30 cellular contexts compared by ENCODE assay signal in the genomic region with DNA sequence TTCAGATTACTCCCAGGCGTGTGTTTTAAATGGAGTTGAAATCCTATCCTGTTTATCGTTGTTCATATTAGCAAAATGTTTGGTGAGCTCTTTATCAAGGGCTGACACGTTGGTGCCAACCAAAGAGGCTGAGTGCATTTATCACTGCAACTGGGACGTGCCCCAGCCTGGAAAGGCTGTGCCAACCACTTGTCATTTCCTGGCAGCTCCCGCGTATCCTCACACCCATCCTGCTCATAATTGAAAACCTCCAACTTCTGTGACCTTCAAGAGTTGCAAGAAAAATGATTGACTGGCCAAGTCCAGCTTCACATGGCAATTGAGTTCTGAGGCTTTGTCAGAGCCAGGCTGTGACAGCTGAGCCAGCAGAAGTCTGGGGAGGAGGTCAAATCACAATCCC. TPM values are rescaled to one million over a fixed set of nuclear protein-coding genes. Genes with fewer than 3 reads are reported as not detected.
"Had no signal": no experiment of that assay in that cellular context is flagged by ENCODE, and none has a peak within 500 bp of the region (broad histone marks: within the 10 kb centered on the region; RNA-seq: fewer than 3 reads in every experiment).

No MANE protein-coding gene starts in this region.

- H3K36me3 Mint-ChIP-seq: activated naive CD4-positive, alpha-beta T cell treated with anti-CD3 and anti-CD28 coated beads, Interleukin-2, amount 10 ng/mL, durations not matched to agents 7 days and 5 days; activated naive CD8-positive, alpha-beta T cell treated with anti-CD3 and anti-CD28 coated beads, Interleukin-2, amount 10 ng/mL, durations not matched to agents 7 days and 5 days; stimulated activated effector memory CD8-positive, alpha-beta T cell treated with anti-CD3 and anti-CD28 coated beads, Interleukin-12 subunit alpha, Interleukin-12 subunit beta, amount 100 ng/mL, for 72 hours had no signal

- H3K4me1 ChIP-seq: gastroesophageal sphincter, sigmoid colon, thyroid gland, upper lobe of right lung had no signal

- H3K9me3 Mint-ChIP-seq: activated naive CD4-positive, alpha-beta T cell treated with anti-CD3 and anti-CD28 coated beads, Interleukin-2, amount 10 ng/mL, durations not matched to agents 7 days and 5 days; activated T-cell treated with anti-CD3 and anti-CD28 coated beads, Interleukin-2, amount 50 U/mL, for 24 hours; effector memory CD8-positive, alpha-beta T cell; nephron; stimulated activated effector memory CD8-positive, alpha-beta T cell treated with anti-CD3 and anti-CD28 coated beads, Interleukin-12 subunit alpha, Interleukin-12 subunit beta, amount 100 ng/mL, for 72 hours; stimulated activated naive CD8-positive, alpha-beta T cell treated with anti-CD3 and anti-CD28 coated beads, Interleukin-15, amount 100 ng/mL, for 72 hours had no signal

- H3K4me3 Mint-ChIP-seq: activated naive CD4-positive, alpha-beta T cell treated with anti-CD3 and anti-CD28 coated beads, Interleukin-2, amount 10 ng/mL, durations not matched to agents 7 days and 5 days; activated naive CD8-positive, alpha-beta T cell treated with anti-CD3 and anti-CD28 coated beads, Interleukin-2, amount 10 ng/mL, durations not matched to agents 7 days and 5 days; activated T-cell treated with anti-CD3 and anti-CD28 coated beads, Interleukin-2, amount 50 U/mL, for 24 hours; effector memory CD8-positive, alpha-beta T cell; nephron; stimulated activated effector memory CD8-positive, alpha-beta T cell treated with anti-CD3 and anti-CD28 coated beads, Interleukin-12 subunit alpha, Interleukin-12 subunit beta, amount 100 ng/mL, for 72 hours; stimulated activated naive CD8-positive, alpha-beta T cell treated with anti-CD3 and anti-CD28 coated beads, Interleukin-15, amount 100 ng/mL, for 72 hours had no signal

- H3K27ac ChIP-seq: brain microvascular endothelial cell, gastroesophageal sphincter, sigmoid colon, thyroid gland, upper lobe of right lung had no signal

- H3K9me3 ChIP-seq: gastroesophageal sphincter, sigmoid colon, thyroid gland, upper lobe of right lung had no signal

- H3K36me3 ChIP-seq: brain microvascular endothelial cell, gastroesophageal sphincter, sigmoid colon, thyroid gland, upper lobe of right lung had no signal

- H3K4me3 ChIP-seq: gastroesophageal sphincter, lung, sigmoid colon, thyroid gland, upper lobe of right lung had no signal

- H3K4me1 Mint-ChIP-seq: activated naive CD8-positive, alpha-beta T cell treated with anti-CD3 and anti-CD28 coated beads, Interleukin-2, amount 10 ng/mL, durations not matched to agents 7 days and 5 days; nephron had no signal

- H3K27me3 ChIP-seq: brain microvascular endothelial cell, sigmoid colon, thyroid gland, upper lobe of right lung had no signal

- DNase-seq: activated CD4-positive, alpha-beta T cell treated with anti-CD3 and anti-CD28 coated beads for 4 hours; activated CD4-positive, alpha-beta T cell treated with anti-CD3 and anti-CD28 coated beads, Interleukin-2, amount 50 U/mL, for 48 hours; activated CD8-positive, alpha-beta memory T cell treated with anti-CD3 and anti-CD28 coated beads, Interleukin-2, amount 50 U/mL, for 48 hours; activated gamma-delta T cell; activated naive CD4-positive, alpha-beta T cell treated with anti-CD3 and anti-CD28 coated beads, Interleukin-2, amount 10 ng/mL, durations not matched to agents 7 days and 5 days; activated naive CD8-positive, alpha-beta T cell treated with anti-CD3 and anti-CD28 coated beads, Interleukin-2, amount 10 ng/mL, durations not matched to agents 7 days and 5 days; activated T-cell treated with anti-CD3 and anti-CD28 coated beads, Interleukin-2, amount 50 U/mL, for 24 hours; amniotic stem cell; brain microvascular endothelial cell; caudate nucleus; cortex of kidney; effector memory CD8-positive, alpha-beta T cell; erythroblast; head of caudate nucleus; mesendoderm; sigmoid colon; small intestine; stimulated activated CD4-positive, alpha-beta T cell treated with anti-CD3 and anti-CD28 coated beads, Interleukin-4, amount 100 ng/mL, for 24 hours; stimulated activated naive CD8-positive, alpha-beta T cell treated with anti-CD3 and anti-CD28 coated beads, Interleukin-15, amount 100 ng/mL, for 72 hours; substantia nigra; thyroid gland; upper lobe of right lung had no signal

- H3K27ac Mint-ChIP-seq: activated naive CD4-positive, alpha-beta T cell treated with anti-CD3 and anti-CD28 coated beads, Interleukin-2, amount 10 ng/mL, durations not matched to agents 7 days and 5 days; activated naive CD8-positive, alpha-beta T cell treated with anti-CD3 and anti-CD28 coated beads, Interleukin-2, amount 10 ng/mL, durations not matched to agents 7 days and 5 days; activated T-cell treated with anti-CD3 and anti-CD28 coated beads, Interleukin-2, amount 50 U/mL, for 24 hours; effector memory CD8-positive, alpha-beta T cell; nephron; stimulated activated effector memory CD8-positive, alpha-beta T cell treated with anti-CD3 and anti-CD28 coated beads, Interleukin-12 subunit alpha, Interleukin-12 subunit beta, amount 100 ng/mL, for 72 hours; stimulated activated naive CD8-positive, alpha-beta T cell treated with anti-CD3 and anti-CD28 coated beads, Interleukin-15, amount 100 ng/mL, for 72 hours had no signal

- ATAC-seq: effector memory CD8-positive, alpha-beta T cell; gastroesophageal sphincter; left lobe of liver; stimulated activated effector memory CD8-positive, alpha-beta T cell treated with anti-CD3 and anti-CD28 coated beads, Interleukin-12 subunit alpha, Interleukin-12 subunit beta, amount 100 ng/mL, for 72 hours; stimulated activated naive CD8-positive, alpha-beta T cell treated with anti-CD3 and anti-CD28 coated beads, Interleukin-15, amount 100 ng/mL, for 72 hours; upper lobe of right lung had no signal

- H3K27me3 Mint-ChIP-seq: activated T-cell treated with anti-CD3 and anti-CD28 coated beads, Interleukin-2, amount 50 U/mL, for 24 hours; stimulated activated naive CD8-positive, alpha-beta T cell treated with anti-CD3 and anti-CD28 coated beads, Interleukin-15, amount 100 ng/mL, for 72 hours had no signal

RNA-seq across cellular contexts. Expression of a gene that starts 43.7 kb away (rescaled TPM):
- total RNA-seq: chondrocyte, osteoblast, renal cortical epithelial cell had no signal
